In genomic region chr4:6200011-6200921, GRCh38 we compare ENCODE assay signal across 1 cellular context.
TF ChIP-seq lines count a peak whose summit lies in the region.

Gene JAKMIP1 (minus strand): TSS chr4:6200549. CDS start chr4:6112850, 87,699 bp downstream.

TF ChIP-seq in GM12878, 131 proteins besides CTCF, POLR2A, EP300 and RAD21 (continued from another document and continues in another):
- TF ChIP-seq NKRF (conservative IDR thresholded peaks at IDR 0.05) (peak; percentile 82), TCF12 (IDR thresholded peaks at IDR 0.05; ENCODE audit: low read depth, low read length) (no peak), ZBED1 (IDR thresholded peaks at IDR 0.05; ENCODE audit: borderline replicate concordance) (no peak), ZNF274 (IDR thresholded peaks at IDR 0.05; ENCODE audit: insufficient read depth, insufficient read length) (no peak), BRCA1 (IDR thresholded peaks at IDR 0.05; ENCODE audit: low read depth, low read length) (no peak), EED (IDR thresholded peaks at IDR 0.05; ENCODE audit: low read depth) (no peak), LARP7 (IDR thresholded peaks at IDR 0.05) (peak; percentile 82), ZBTB4 (CRISPR knock-in tag; IDR thresholded peaks at IDR 0.05) (no peak), CREB1 (IDR thresholded peaks at IDR 0.05; ENCODE audit: low read depth) (no peak), GATAD2B (conservative IDR thresholded peaks at IDR 0.05; ENCODE audit: low read depth) (peak; percentile 47), ZZZ3 (IDR thresholded peaks at IDR 0.05; ENCODE audit: control insufficient read depth, insufficient read length, low read depth) (no peak), SIN3A (IDR thresholded peaks at IDR 0.05; ENCODE audit: low read depth, low read length) (peak; percentile 44; the same call in 1 of the 2 replicates), TBL1XR1 (IDR thresholded peaks at IDR 0.05; ENCODE audit: low read depth, low read length) (no peak), TARDBP (IDR thresholded peaks at IDR 0.05; ENCODE audit: borderline replicate concordance) (no peak), HDAC2 (IDR thresholded peaks at IDR 0.05) (no peak), NR2C2 (IDR thresholded peaks at IDR 0.05; ENCODE audit: borderline replicate concordance, control insufficient read depth, insufficient read length, low read depth) (no peak), ZNF592 (IDR thresholded peaks at IDR 0.05) (0 out of 2 replicates have a peak, but pooled peaks have one; percentile 35), IKZF1 (conservative IDR thresholded peaks at IDR 0.05) (0 out of 2 replicates have a peak, but pooled peaks have one; percentile 40), NFIC (IDR thresholded peaks at IDR 0.05; ENCODE audit: low read depth, low read length) (no peak), SMC3 (IDR thresholded peaks at IDR 0.05; ENCODE audit: borderline replicate concordance, low read length) (no peak), CBFB (IDR thresholded peaks at IDR 0.05; ENCODE audit: low read depth) (no peak), RELB (IDR thresholded peaks at IDR 0.05; ENCODE audit: low read depth) (no peak), MTA2 (IDR thresholded peaks at IDR 0.05; ENCODE audit: low read depth) (no peak), SMAD5 (IDR thresholded peaks at IDR 0.05; ENCODE audit: low read depth) (no peak), SUZ12 (IDR thresholded peaks at IDR 0.05; ENCODE audit: unreplicated experiment) (no peak), FOS (IDR thresholded peaks at IDR 0.05; ENCODE audit: borderline replicate concordance, extremely low read depth, insufficient read length) (no peak), ZSCAN29 (IDR thresholded peaks at IDR 0.05) (no peak), BHLHE40 (IDR thresholded peaks at IDR 0.05; ENCODE audit: borderline replicate concordance in 1 of 2, low read depth in 2 of 2, low read length in 1 of 2) (peak; percentile 91 to 97), FOXK2 (IDR thresholded peaks at IDR 0.05) (no peak), JUND (IDR thresholded peaks at IDR 0.05; ENCODE audit: low read depth, low read length) (no peak), KLF5 (IDR thresholded peaks at IDR 0.05; ENCODE audit: partially characterized antibody) (no peak), RAD51 (IDR thresholded peaks at IDR 0.05) (no peak), DPF2 (IDR thresholded peaks at IDR 0.05) (0 out of 2 replicates have a peak, but pooled peaks have one; percentile 60), HDGF (IDR thresholded peaks at IDR 0.05) (no peak), USF1 (IDR thresholded peaks at IDR 0.05; ENCODE audit: borderline replicate concordance, extremely low read length, insufficient read depth, low read depth, low read length) (no peak), KAT2A (conservative IDR thresholded peaks at IDR 0.05; ENCODE audit: control insufficient read depth, low read depth, low read length) (no peak), ASH2L (IDR thresholded peaks at IDR 0.05; ENCODE audit: borderline replicate concordance, low read depth) (no peak), PRDM15 (CRISPR knock-in tag; IDR thresholded peaks at IDR 0.05) (no peak), MXI1 (IDR thresholded peaks at IDR 0.05; ENCODE audit: low read depth, low read length) (peak; percentile 55), PAX8 (IDR thresholded peaks at IDR 0.05) (no peak), REST (IDR thresholded peaks at IDR 0.05; ENCODE audit: low read depth, low read length) (no peak), POU2F2 (IDR thresholded peaks at IDR 0.05; ENCODE audit: borderline replicate concordance, low read depth, low read length) (no peak), EGR1 (IDR thresholded peaks at IDR 0.05; ENCODE audit: borderline replicate concordance in 1 of 2, low read depth in 2 of 2, low read length in 2 of 2) (peak in 1 of 2 experiments; percentile 37; a peak in 1 of 3 replicates), STAT1 (conservative IDR thresholded peaks at IDR 0.05) (no peak), MTA3 (IDR thresholded peaks at IDR 0.05; ENCODE audit: borderline replicate concordance, low read length) (no peak), ATF3 (IDR thresholded peaks at IDR 0.05; ENCODE audit: borderline replicate concordance, extremely low read depth, low read depth, low read length) (no peak), RFX5 (IDR thresholded peaks at IDR 0.05; ENCODE audit: low read depth, low read length) (no peak), ZNF622 (IDR thresholded peaks at IDR 0.05) (no peak), SREBF1 (IDR thresholded peaks at IDR 0.05; ENCODE audit: low read length) (no peak)
